9 cellular contexts compared by ENCODE assay signal in the genomic region with DNA sequence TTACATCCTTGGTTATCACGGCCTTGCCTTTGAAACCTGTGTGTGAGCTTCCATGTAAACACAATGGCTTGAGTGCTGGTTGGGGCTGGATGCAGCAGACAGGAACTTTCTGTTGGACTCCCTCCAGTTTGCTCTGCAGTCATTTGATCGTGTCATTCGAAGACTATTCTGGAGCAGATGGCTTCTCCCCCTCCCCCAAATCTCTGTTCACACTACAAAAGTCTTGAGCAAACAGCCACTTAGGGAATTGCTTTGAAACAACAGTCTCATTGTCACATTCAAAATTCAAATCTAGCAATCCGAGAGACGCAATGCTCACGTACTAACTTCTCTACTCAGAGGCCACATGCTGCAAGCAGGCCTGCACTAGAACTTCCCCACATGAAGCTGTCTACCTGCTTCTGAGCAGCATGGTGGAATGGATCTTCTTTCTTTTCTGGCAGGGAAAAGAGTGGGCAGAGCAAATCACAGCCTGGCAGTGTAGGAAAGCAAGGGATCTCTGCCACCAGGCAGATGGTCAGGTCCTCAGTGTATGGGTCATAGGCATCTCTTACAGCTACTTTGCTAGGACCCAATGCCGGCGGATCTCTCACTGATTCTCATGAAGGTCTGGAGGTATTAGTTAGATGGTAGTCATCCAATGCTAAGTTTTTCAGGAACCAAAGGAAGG.
A peak's percentile ranks its signal among the peaks of the same experiment; 100 is the strongest.
DNase-seq lines count a peak whose midpoint lies in the region; ATAC-seq, FAIRE-seq and TF ChIP-seq lines count a peak whose summit lies in the region.
"Had no signal": no experiment of that assay in that cellular context is flagged by ENCODE, and none has a peak within 500 bp of the region (broad histone marks: within the 10 kb centered on the region; RNA-seq: fewer than 3 reads in every experiment).

No MANE protein-coding gene starts in this region.

- H3K27me3 Mint-ChIP-seq in glutamatergic neuron (ENCODE audit: unreplicated experiment) = peaks cover 3% of the 10 kb centered on the region
- H3K27me3 Mint-ChIP-seq in activated T-cell treated with anti-CD3 and anti-CD28 coated beads, Interleukin-2, amount 50 U/mL, for 24 hours = no peaks in the 10 kb centered on the region
- H3K27me3 Mint-ChIP-seq: activated CD4-positive, alpha-beta memory T cell treated with anti-CD3 and anti-CD28 coated beads for 36 hours had no signal

- no peak overlapping the region for H3K4me3 Mint-ChIP-seq in glutamatergic neuron (ENCODE audit: unreplicated experiment)
- H3K4me3 Mint-ChIP-seq in activated T-cell treated with anti-CD3 and anti-CD28 coated beads, Interleukin-2, amount 50 U/mL, for 24 hours = no peak overlapping the region
- H3K4me3 Mint-ChIP-seq: activated CD4-positive, alpha-beta memory T cell treated with anti-CD3 and anti-CD28 coated beads for 36 hours had no signal

- no peaks in the 10 kb centered on the region for H3K36me3 Mint-ChIP-seq in glutamatergic neuron (ENCODE audit: unreplicated experiment)
- H3K36me3 Mint-ChIP-seq in activated T-cell treated with anti-CD3 and anti-CD28 coated beads, Interleukin-2, amount 50 U/mL, for 24 hours (ENCODE audit: low read depth) = no peaks in the 10 kb centered on the region
- H3K36me3 Mint-ChIP-seq: activated CD4-positive, alpha-beta memory T cell treated with anti-CD3 and anti-CD28 coated beads for 36 hours had no signal

- intact Hi-C loops in sciatic nerve (cut with DNase I) (no loop called here), kidney (cut with DNase I) (no loop called here)

- FAIRE-seq in RCC 7860 (lab: Jason Lieb, UNC) (peak; percentile 7), HTR-8/SVneo (lab: Jason Lieb, UNC) (no peak), kidney (lab: Jason Lieb, UNC) (no peak)

- H3K4me3 ChIP-seq in kidney (ENCODE audit: low read length in 2 of 2) = no peak overlapping the region

- H3K9ac ChIP-seq in kidney (ENCODE audit: low read length in 2 of 2) = no peak overlapping the region

- no peaks in the 10 kb centered on the region for H3K36me3 ChIP-seq in kidney (ENCODE audit: control insufficient read depth in 1 of 2, insufficient read depth in 2 of 2, low read length in 2 of 2)

- peak overlapping the region; percentile 16 for H3K27ac Mint-ChIP-seq in glutamatergic neuron (ENCODE audit: unreplicated experiment)
- H3K27ac Mint-ChIP-seq in activated T-cell treated with anti-CD3 and anti-CD28 coated beads, Interleukin-2, amount 50 U/mL, for 24 hours = no peak overlapping the region
- H3K27ac Mint-ChIP-seq: activated CD4-positive, alpha-beta memory T cell treated with anti-CD3 and anti-CD28 coated beads for 36 hours had no signal

- H3K9me3 ChIP-seq in kidney (ENCODE audit: control insufficient read depth in 1 of 2, low read length in 2 of 2) = no peaks in the 10 kb centered on the region

- peaks cover 2% of the 10 kb centered on the region for H3K9me3 Mint-ChIP-seq in glutamatergic neuron (ENCODE audit: unreplicated experiment)
- H3K9me3 Mint-ChIP-seq in activated T-cell treated with anti-CD3 and anti-CD28 coated beads, Interleukin-2, amount 50 U/mL, for 24 hours = no peaks in the 10 kb centered on the region
- H3K9me3 Mint-ChIP-seq: activated CD4-positive, alpha-beta memory T cell treated with anti-CD3 and anti-CD28 coated beads for 36 hours had no signal

- peaks cover 46% of the 10 kb centered on the region for H3K4me1 Mint-ChIP-seq in glutamatergic neuron (ENCODE audit: low read depth, unreplicated experiment)
- H3K4me1 Mint-ChIP-seq in activated T-cell treated with anti-CD3 and anti-CD28 coated beads, Interleukin-2, amount 50 U/mL, for 24 hours (ENCODE audit: low read depth) = no peaks in the 10 kb centered on the region

- peak overlapping the region in 1 of 2 donors; percentile 10 for H3K27ac ChIP-seq in kidney (ENCODE audit: low read depth in 2 of 2, low read length in 2 of 2)

- TF ChIP-seq CTCF in glutamatergic neuron (IDR thresholded peaks at IDR 0.05; ENCODE audit: partially characterized antibody, unreplicated experiment) (no peak), kidney (IDR thresholded peaks at IDR 0.05; ENCODE audit: borderline replicate concordance, extremely low read depth, insufficient read depth) (no peak)

- DNase-seq in LHCN-M2 (ENCODE audit: low read depth) = peak; percentile 57
- peak; percentile 50 for DNase-seq in RCC 7860 (ENCODE audit: low spot score)
- DNase-seq in glutamatergic neuron = no peak
- no peak for DNase-seq in sciatic nerve (ENCODE audit: low spot score)
- DNase-seq in HTR-8/SVneo (ENCODE audit: insufficient read length, low spot score) = no peak
- no peak for DNase-seq in kidney
- no peak for DNase-seq in activated T-cell treated with anti-CD3 and anti-CD28 coated beads, Interleukin-2, amount 50 U/mL, for 24 hours
- DNase-seq: activated CD4-positive, alpha-beta memory T cell treated with anti-CD3 and anti-CD28 coated beads for 36 hours had no signal

- ATAC-seq in sciatic nerve (peak; percentile 90), GM18861 (IDR thresholded peaks at IDR 0.05; ENCODE audit: unreplicated experiment) (no peak)

- peaks cover 11 to 12% of the 10 kb centered on the region in 2 donors for H3K4me1 ChIP-seq in kidney (ENCODE audit: control insufficient read depth in 1 of 2, insufficient read depth in 1 of 2, low read depth in 1 of 2, low read length in 2 of 2)

Comparison
In these comparisons a context has a peak if more than half of its experiments do, and no peak if none do; other contexts are left out.
1. DNase-seq: peak in LHCN-M2 (single experiment) and RCC 7860 (single experiment); none in glutamatergic neuron (single experiment), sciatic nerve (single experiment), HTR-8/SVneo (single experiment), kidney (single experiment) and activated T-cell treated with anti-CD3 and anti-CD28 coated beads, Interleukin-2, amount 50 U/mL, for 24 hours (single experiment).